1 cellular context compared by ENCODE assay signal in genomic region chr5:150481972-150482406, GRCh38.
A peak's percentile ranks its signal among the peaks of the same experiment; 100 is the strongest.
TF ChIP-seq lines count a peak whose summit lies in the region.

No MANE protein-coding gene starts in this region.

TF ChIP-seq in K562, 482 proteins besides CTCF, POLR2A, EP300 and RAD21 (continued from another document):
- TF ChIP-seq MBD2 (IDR thresholded peaks at IDR 0.05; ENCODE audit: borderline replicate concordance, low read depth) (peak; percentile 44; the same call in 1 of the 2 replicates), PRDM10 (IDR thresholded peaks at IDR 0.05; ENCODE audit: partially characterized antibody) (peak; percentile 68), TRIM25 (IDR thresholded peaks at IDR 0.05; ENCODE audit: borderline replicate concordance) (peak; percentile 74; the same call in 1 of the 2 replicates), NUFIP1 (IDR thresholded peaks at IDR 0.05; ENCODE audit: partially characterized antibody) (no peak), CXXC5 (CRISPR knock-in tag; IDR thresholded peaks at IDR 0.05) (peak; percentile 88), RBM39 (optimal IDR thresholded peaks at IDR 0.05; ENCODE audit: low read depth, low read length) (no peak), MITF (IDR thresholded peaks at IDR 0.05) (0 out of 2 replicates have a peak, but pooled peaks have one; percentile 18), ZC3H4 (CRISPR knock-in tag; IDR thresholded peaks at IDR 0.05; ENCODE audit: borderline replicate concordance) (no peak), ZNF586 (CRISPR knock-in tag; conservative IDR thresholded peaks at IDR 0.05) (no peak), DMBX1 (CRISPR knock-in tag; IDR thresholded peaks at IDR 0.05; ENCODE audit: borderline replicate concordance) (peak; percentile 49; the same call in 1 of the 2 replicates)
